8 cellular contexts compared by ENCODE assay signal in the genomic region with DNA sequence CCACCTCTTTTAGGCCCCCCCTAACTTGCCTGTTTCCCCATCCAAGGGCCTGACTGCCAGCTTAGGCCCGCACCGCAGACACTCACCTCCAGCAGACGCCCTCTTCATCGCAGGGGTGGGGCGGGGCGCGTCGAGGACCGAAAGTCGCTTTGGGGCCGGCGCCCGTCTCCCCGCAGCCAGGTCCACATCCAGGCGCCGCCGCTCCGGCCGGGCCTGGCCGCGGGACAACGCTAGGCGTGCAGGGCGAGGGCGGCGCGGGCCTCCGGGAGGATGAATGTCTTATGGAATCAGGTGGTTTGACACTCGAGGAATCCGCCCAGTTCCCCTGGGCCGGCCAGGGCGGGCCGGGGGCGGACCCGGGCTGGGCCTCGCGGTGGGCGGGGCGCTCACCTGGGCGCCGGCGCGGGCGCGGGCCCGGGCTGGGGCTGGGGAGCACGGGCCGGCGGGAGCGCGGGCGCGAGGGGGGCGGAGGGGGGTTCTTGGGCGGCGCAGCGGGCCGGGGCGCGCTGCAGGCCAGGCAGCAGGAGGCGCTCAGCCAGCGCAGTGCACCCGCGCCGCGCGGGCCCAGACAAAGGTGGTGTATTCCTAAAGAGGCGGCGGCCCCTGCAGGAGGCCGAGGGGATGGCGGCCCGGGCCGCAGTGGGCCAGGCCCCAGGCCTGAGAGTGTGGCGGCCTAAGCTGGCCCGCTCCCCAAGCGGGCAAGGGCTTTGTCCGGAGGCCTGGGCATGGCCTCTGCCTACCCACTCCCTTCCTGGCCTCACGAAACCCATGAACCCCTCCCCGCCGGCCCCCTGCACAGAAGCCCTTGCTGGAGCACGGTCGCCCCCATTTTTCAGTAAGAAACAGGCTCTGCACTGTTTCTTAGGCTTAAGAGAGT.
DNase-seq lines count a peak whose midpoint lies in the region; ATAC-seq and TF ChIP-seq lines count a peak whose summit lies in the region.

No MANE protein-coding gene starts in this region.

- H3K9me3 Mint-ChIP-seq in CD4-positive, CD25-positive, alpha-beta regulatory T cell: no peaks in the 10 kb centered on the region
- H3K9me3 Mint-ChIP-seq in activated CD4-positive, alpha-beta T cell treated with anti-CD3 and anti-CD28 coated beads, Interleukin-2, amount 10 ng/mL, durations not matched to agents 24 days and 14 days: no peaks in the 10 kb centered on the region

- DNase-seq in CD4-positive, CD25-positive, alpha-beta regulatory T cell: peak in 2 of 3 donors; percentile 9 to 54
- DNase-seq in GM20000 (ENCODE audit: low spot score) (peak; percentile 89), NCI-H128 (lab: John Stamatoyannopoulos, UW; ENCODE audit: unreplicated experiment) (peak; percentile 40), medulla oblongata (ENCODE audit: extremely low spot score) (peak; percentile 45), SK-N-DZ (ENCODE audit: low spot score) (no peak)
- DNase-seq in activated CD4-positive, alpha-beta T cell treated with anti-CD3 and anti-CD28 coated beads, Interleukin-2, amount 10 ng/mL, durations not matched to agents 24 days and 14 days: peak; percentile 82
- DNase-seq in effector memory CD4-positive, alpha-beta T cell: peak in 2 of 3 donors; percentile 2 to 24
- peak; percentile 70 for DNase-seq in stimulated activated CD8-positive, alpha-beta memory T cell treated with anti-CD3 and anti-CD28 coated beads, Interleukin-4, amount 100 ng/mL, for 48 hours

- intact Hi-C loops in activated CD4-positive, alpha-beta T cell treated with anti-CD3 and anti-CD28 coated beads, Interleukin-2, amount 10 ng/mL, durations not matched to agents 24 days and 14 days (cut with micrococcal nuclease): no loop called here

- no peaks in the 10 kb centered on the region for H3K36me3 Mint-ChIP-seq in CD4-positive, CD25-positive, alpha-beta regulatory T cell
- no peaks in the 10 kb centered on the region for H3K36me3 Mint-ChIP-seq in activated CD4-positive, alpha-beta T cell treated with anti-CD3 and anti-CD28 coated beads, Interleukin-2, amount 10 ng/mL, durations not matched to agents 24 days and 14 days (ENCODE audit: low read depth)

- no peaks in the 10 kb centered on the region for H3K4me1 ChIP-seq in CD4-positive, CD25-positive, alpha-beta regulatory T cell (ENCODE audit: control insufficient read depth, insufficient read depth, low read length, poor library complexity, severe bottlenecking)
- peaks cover 4% of the 10 kb centered on the region for H3K4me1 ChIP-seq in effector memory CD4-positive, alpha-beta T cell (ENCODE audit: control insufficient read depth, insufficient read depth, low read length, poor library complexity, severe bottlenecking)

- peak; percentile 56 to 67 for ATAC-seq in CD4-positive, CD25-positive, alpha-beta regulatory T cell (ENCODE audit: low read depth in 2 of 2)

- no peak overlapping the region for H3K27ac Mint-ChIP-seq in CD4-positive, CD25-positive, alpha-beta regulatory T cell
- H3K27ac Mint-ChIP-seq in activated CD4-positive, alpha-beta T cell treated with anti-CD3 and anti-CD28 coated beads, Interleukin-2, amount 10 ng/mL, durations not matched to agents 24 days and 14 days: no peak overlapping the region

- peak; percentile 46 for TF ChIP-seq CTCF in GM20000 (IDR thresholded peaks at IDR 0.05; ENCODE audit: extremely low read depth, missing control alignments)

- no peak overlapping the region for H3K4me3 ChIP-seq in CD4-positive, CD25-positive, alpha-beta regulatory T cell (ENCODE audit: low read depth, low read length)
- no peak overlapping the region for H3K4me3 ChIP-seq in effector memory CD4-positive, alpha-beta T cell (ENCODE audit: insufficient read depth, low read depth, low read length, poor library complexity, severe bottlenecking)

- no peaks in the 10 kb centered on the region for H3K36me3 ChIP-seq in CD4-positive, CD25-positive, alpha-beta regulatory T cell (ENCODE audit: control insufficient read depth, insufficient read depth, low read length)
- H3K36me3 ChIP-seq in effector memory CD4-positive, alpha-beta T cell (ENCODE audit: control insufficient read depth, insufficient read depth, low read length): no peaks in the 10 kb centered on the region

- peaks cover 11% of the 10 kb centered on the region for H3K27me3 Mint-ChIP-seq in CD4-positive, CD25-positive, alpha-beta regulatory T cell
- peaks cover 4% of the 10 kb centered on the region for H3K27me3 Mint-ChIP-seq in activated CD4-positive, alpha-beta T cell treated with anti-CD3 and anti-CD28 coated beads, Interleukin-2, amount 10 ng/mL, durations not matched to agents 24 days and 14 days

- no peaks in the 10 kb centered on the region for H3K9me3 ChIP-seq in CD4-positive, CD25-positive, alpha-beta regulatory T cell (ENCODE audit: control insufficient read depth in 2 of 2, low read length in 2 of 2)
- no peaks in the 10 kb centered on the region for H3K9me3 ChIP-seq in effector memory CD4-positive, alpha-beta T cell (ENCODE audit: control insufficient read depth, low read length)

- H3K4me1 Mint-ChIP-seq in CD4-positive, CD25-positive, alpha-beta regulatory T cell: no peaks in the 10 kb centered on the region
- no peaks in the 10 kb centered on the region for H3K4me1 Mint-ChIP-seq in activated CD4-positive, alpha-beta T cell treated with anti-CD3 and anti-CD28 coated beads, Interleukin-2, amount 10 ng/mL, durations not matched to agents 24 days and 14 days

- H3K4me3 Mint-ChIP-seq in CD4-positive, CD25-positive, alpha-beta regulatory T cell: no peak overlapping the region
- no peak overlapping the region for H3K4me3 Mint-ChIP-seq in activated CD4-positive, alpha-beta T cell treated with anti-CD3 and anti-CD28 coated beads, Interleukin-2, amount 10 ng/mL, durations not matched to agents 24 days and 14 days

- H3K27me3 ChIP-seq in CD4-positive, CD25-positive, alpha-beta regulatory T cell (ENCODE audit: control insufficient read depth, insufficient read depth, low read length): no peaks in the 10 kb centered on the region
- H3K27me3 ChIP-seq in effector memory CD4-positive, alpha-beta T cell (replicated peaks; ENCODE audit: control insufficient read depth, insufficient read depth, low read length, poor library complexity, severe bottlenecking): no peaks in the 10 kb centered on the region

- no peak overlapping the region for H3K27ac ChIP-seq in CD4-positive, CD25-positive, alpha-beta regulatory T cell (ENCODE audit: insufficient read depth, low read length, poor library complexity, severe bottlenecking)
- H3K27ac ChIP-seq in effector memory CD4-positive, alpha-beta T cell (ENCODE audit: insufficient read depth, low read length, poor library complexity, severe bottlenecking): no peak overlapping the region
